8 cellular contexts compared by ENCODE assay signal in genomic region chr20:20017852-20018245, GRCh38.
DNase-seq lines count a peak whose midpoint lies in the region; ATAC-seq lines count a peak whose summit lies in the region.

No MANE protein-coding gene starts in this region.

- H3K9me3 Mint-ChIP-seq in activated naive CD4-positive, alpha-beta T cell treated with anti-CD3 and anti-CD28 coated beads, Interleukin-2, amount 50 U/mL, for 24 hours = no peaks in the 10 kb centered on the region
- no peaks in the 10 kb centered on the region for H3K9me3 Mint-ChIP-seq in stimulated activated effector memory CD8-positive, alpha-beta T cell treated with anti-CD3 and anti-CD28 coated beads, Interleukin-12 subunit alpha, Interleukin-12 subunit beta, amount 100 ng/mL, for 72 hours

- peak; percentile 16 to 36 for DNase-seq in NCI-H524 (lab: John Stamatoyannopoulos, UW)
- DNase-seq in NCI-H524 treated with DMSO at 0.1 percent for 48 hours (lab: John Stamatoyannopoulos, UW) = no peak
- peak in 1 of 2 donors; percentile 55 for DNase-seq in stimulated activated effector memory CD8-positive, alpha-beta T cell treated with anti-CD3 and anti-CD28 coated beads, Interleukin-12 subunit alpha, Interleukin-12 subunit beta, amount 100 ng/mL, for 72 hours (ENCODE audit: low spot score in 2 of 2)
- DNase-seq in NCI-H2081 (lab: John Stamatoyannopoulos, UW) = no peak
- no peak for DNase-seq in NCI-H187 (lab: John Stamatoyannopoulos, UW)

- ATAC-seq in HG03460 (IDR thresholded peaks at IDR 0.05; ENCODE audit: unreplicated experiment) = peak; percentile 7
- peak; percentile 43 for ATAC-seq in stimulated activated effector memory CD8-positive, alpha-beta T cell treated with anti-CD3 and anti-CD28 coated beads, Interleukin-12 subunit alpha, Interleukin-12 subunit beta, amount 100 ng/mL, for 72 hours

- H3K4me1 Mint-ChIP-seq in activated naive CD4-positive, alpha-beta T cell treated with anti-CD3 and anti-CD28 coated beads, Interleukin-2, amount 50 U/mL, for 24 hours = peaks cover 68% of the 10 kb centered on the region
- H3K4me1 Mint-ChIP-seq in stimulated activated effector memory CD8-positive, alpha-beta T cell treated with anti-CD3 and anti-CD28 coated beads, Interleukin-12 subunit alpha, Interleukin-12 subunit beta, amount 100 ng/mL, for 72 hours = peaks cover 52% of the 10 kb centered on the region

- peak overlapping the region; percentile 88 for H3K27ac Mint-ChIP-seq in activated naive CD4-positive, alpha-beta T cell treated with anti-CD3 and anti-CD28 coated beads, Interleukin-2, amount 50 U/mL, for 24 hours
- H3K27ac Mint-ChIP-seq in stimulated activated effector memory CD8-positive, alpha-beta T cell treated with anti-CD3 and anti-CD28 coated beads, Interleukin-12 subunit alpha, Interleukin-12 subunit beta, amount 100 ng/mL, for 72 hours = peak overlapping the region; percentile 95

- peaks cover 5% of the 10 kb centered on the region for H3K36me3 Mint-ChIP-seq in activated naive CD4-positive, alpha-beta T cell treated with anti-CD3 and anti-CD28 coated beads, Interleukin-2, amount 50 U/mL, for 24 hours
- H3K36me3 Mint-ChIP-seq in stimulated activated effector memory CD8-positive, alpha-beta T cell treated with anti-CD3 and anti-CD28 coated beads, Interleukin-12 subunit alpha, Interleukin-12 subunit beta, amount 100 ng/mL, for 72 hours = peaks cover 35% of the 10 kb centered on the region

- H3K4me3 ChIP-seq in iPS-11a (ENCODE audit: low read depth, low read length) = peak overlapping the region; percentile 72

- H3K4me3 Mint-ChIP-seq in activated naive CD4-positive, alpha-beta T cell treated with anti-CD3 and anti-CD28 coated beads, Interleukin-2, amount 50 U/mL, for 24 hours = peak overlapping the region; percentile 96
- H3K4me3 Mint-ChIP-seq in stimulated activated effector memory CD8-positive, alpha-beta T cell treated with anti-CD3 and anti-CD28 coated beads, Interleukin-12 subunit alpha, Interleukin-12 subunit beta, amount 100 ng/mL, for 72 hours = peak overlapping the region; percentile 90

- no peaks in the 10 kb centered on the region for H3K27me3 Mint-ChIP-seq in activated naive CD4-positive, alpha-beta T cell treated with anti-CD3 and anti-CD28 coated beads, Interleukin-2, amount 50 U/mL, for 24 hours

Comparison
In these comparisons a context has a peak if more than half of its experiments do, and no peak if none do; other contexts are left out.
1. DNase-seq: peak in NCI-H524 (2 of 2); none in NCI-H524 treated with DMSO at 0.1 percent for 48 hours (single experiment), NCI-H2081 (0 of 2) and NCI-H187 (0 of 2).